In genomic region chr9:33167949-33168535, GRCh38 we compare ENCODE assay signal across 8 cellular contexts. TPM values are rescaled to one million over a fixed set of nuclear protein-coding genes. Genes with fewer than 3 reads are reported as not detected.
DNase-seq lines count a peak whose midpoint lies in the region; ATAC-seq, FAIRE-seq and TF ChIP-seq lines count a peak whose summit lies in the region.

No MANE protein-coding gene starts in this region.

- TF ChIP-seq POLR2A in HepG2 (IDR thresholded peaks at IDR 0.05; ENCODE audit: insufficient read depth in 1 of 2, low read depth in 2 of 2, low read length in 2 of 2), result no peak
- no peak for TF ChIP-seq POLR2A in transverse colon (IDR thresholded peaks at IDR 0.05)

- H3K9me3 ChIP-seq in HepG2 (ENCODE audit: low read length) (no peaks in the 10 kb centered on the region), transverse colon (no peaks in the 10 kb centered on the region)

- TF ChIP-seq EP300 in HepG2 (IDR thresholded peaks at IDR 0.05; ENCODE audit: low read depth in 2 of 2, low read length in 2 of 2) (no peak), HepG2 (CRISPR knock-in tag; IDR thresholded peaks at IDR 0.05; ENCODE audit: borderline replicate concordance) (no peak), transverse colon (IDR thresholded peaks at IDR 0.05; ENCODE audit: low read depth) (no peak)

- H3K79me2 ChIP-seq in HepG2 (ENCODE audit: insufficient read depth, low read length), result peaks cover 35% of the 10 kb centered on the region

- CTCF ChIA-PET in HepG2 (lab: Yijun Ruan, JAX; ENCODE audit: low intra/inter-chr PET ratio, low total read pairs), result no interaction called here

- in situ Hi-C loops in HepG2 (cut with HindIII; ENCODE audit: extremely low pct_ligation_motif_present, low pct_unique_long_range_greater_than_20kb) (no loop called here), transverse colon (cut with MboI; ENCODE audit: low pct_ligation_motif_present in 1 of 4, low pct_unique_long_range_greater_than_20kb in 1 of 4, low sequenced_read_pairs in 3 of 4) (loop anchor here in 1 of 4 donors (5.0 kb wide), 1 partner anchor 91 kb away; the partner anchor contains the start of gene SMU1)

- H4K20me1 ChIP-seq in HepG2 (ENCODE audit: insufficient read depth, low read length), result peaks cover 12% of the 10 kb centered on the region

- no peak for TF ChIP-seq RAD21 in HepG2 (CRISPR knock-in tag; IDR thresholded peaks at IDR 0.05)

- WGBS in adipose tissue, 3 donors, result 41 to 53% (median 42%) methylated on average over 9 of the region's 9 CpGs
- WGBS in HepG2 (ENCODE audit: low lambda C conversion rate), result 71% methylated on average over 5 of the region's 9 CpGs
- WGBS in transverse colon (ENCODE audit: low coverage in 1 of 2), 2 donors, result 53% methylated on average over 9 of the region's 9 CpGs; no CpG with 5 or more reads in 1 of the 2 donors

- H3K36me3 ChIP-seq in HepG2 (replicated peaks in 1 of 2; ENCODE audit: control insufficient read depth in 1 of 2, insufficient read depth in 2 of 2, low read length in 2 of 2), result no peaks in the 10 kb centered on the region
- H3K36me3 ChIP-seq in transverse colon, result no peaks in the 10 kb centered on the region

- intact Hi-C loops in HepG2 (cut with micrococcal nuclease; ENCODE audit: unreplicated experiment), result loop anchor here (1.0 to 5.0 kb wide), 3 partner anchors 36 to 122 kb away; partner anchors contain the start of genes NFX1 and SMU1
- intact Hi-C loops in transverse colon (cut with DNase I; ENCODE audit: low total_unique reads), result loop anchor here (5.0 kb wide), 1 partner anchor 91 kb away; the partner anchor contains the start of gene SMU1

- TF ChIP-seq CTCF in HepG2 (CRISPR knock-in tag; IDR thresholded peaks at IDR 0.05), result no peak
- TF ChIP-seq CTCF in transverse colon (IDR thresholded peaks at IDR 0.05), result no peak

- BruUV-seq in HepG2 (replicated peaks; lab: Mats Ljungman, UMichigan), result no TSS peak

- ATAC-seq in HepG2 (peak; percentile 1), GM18909 (IDR thresholded peaks at IDR 0.05; ENCODE audit: poor library complexity, unreplicated experiment) (no peak)

- POLR2A ChIA-PET in HepG2 (lab: Yijun Ruan, JAX), result interaction anchor here (1.0 to 2.7 kb wide), 4 partner anchors 10 to 91 kb away, joined by 3 to 26 read pairs (median 8); partner anchors contain the start of gene SMU1

- peaks cover 72% of the 10 kb centered on the region for H3K4me1 ChIP-seq in HepG2 (ENCODE audit: insufficient read depth, low read length)
- peaks cover 16 to 41% (median 35%) of the 10 kb centered on the region in 4 donors for H3K4me1 ChIP-seq in transverse colon

- H3K4me3 ChIP-seq in GM08714 (ENCODE audit: low read length) (peak overlapping the region; percentile 70; the same call in 1 of the 2 replicates), HepG2 (replicated peaks in 1 of 3; ENCODE audit: insufficient read depth in 1 of 3, low read depth in 2 of 3, low read length in 3 of 3) (peak overlapping the region; percentile 66 to 95 (median 75); a peak in 5 of 6 replicates), transverse colon (peak overlapping the region; percentile 35 to 84 (median 72))

- H3K27me3 ChIP-seq in HepG2 (ENCODE audit: control insufficient read depth in 1 of 2, insufficient read depth in 2 of 2, low read length in 2 of 2) (no peaks in the 10 kb centered on the region; a peak in 1 of 5 replicates), transverse colon (no peaks in the 10 kb centered on the region)

- H3K27ac ChIP-seq in adipose tissue (ENCODE audit: low read depth, low read length) (peak overlapping the region; percentile 71), HepG2 (ENCODE audit: extremely low read length, insufficient read depth, low read length) (peak overlapping the region; percentile 53), transverse colon (peak overlapping the region; percentile 93 to 97 (median 96))

- peak overlapping the region; percentile 91 for H3K4me2 ChIP-seq in HepG2 (ENCODE audit: low read depth, low read length)

- H2AFZ ChIP-seq in HepG2 (ENCODE audit: low read length), result no peak overlapping the region

- peak; percentile 78 for DNase-seq in KG1 (lab: John Stamatoyannopoulos, UW)
- no peak for DNase-seq in HepG2 (ENCODE audit: low spot score)
- peak; percentile 33 for DNase-seq in transverse colon
- no peak for DNase-seq in cortex of kidney (lab: John Stamatoyannopoulos, UW)
- no peak for DNase-seq in SHP77 treated with DMSO at 0.1 percent for 48 hours (lab: John Stamatoyannopoulos, UW)

- FAIRE-seq in HepG2 (lab: Jason Lieb, UNC), result no peak

- peak overlapping the region; percentile 70 for H3K9ac ChIP-seq in HepG2 (ENCODE audit: insufficient read depth, low read depth, low read length)

TF ChIP-seq in HepG2, 621 proteins besides CTCF, POLR2A, EP300 and RAD21 (continues in another document):
- no peak for TF ChIP-seq CCDC6 (CRISPR knock-in tag; IDR thresholded peaks at IDR 0.05)
- no peak for TF ChIP-seq REPIN1 (CRISPR knock-in tag; IDR thresholded peaks at IDR 0.05; ENCODE audit: borderline replicate concordance, low read depth)
- peak; percentile 47; the same call in 1 of the 2 replicates for TF ChIP-seq PHF21A (CRISPR knock-in tag; IDR thresholded peaks at IDR 0.05)
- no peak for TF ChIP-seq TOE1 (CRISPR knock-in tag; IDR thresholded peaks at IDR 0.05)
- no peak for TF ChIP-seq ZNF138 (CRISPR knock-in tag; IDR thresholded peaks at IDR 0.05; ENCODE audit: low read depth)
- TF ChIP-seq STAT6 (CRISPR knock-in tag; IDR thresholded peaks at IDR 0.05; ENCODE audit: borderline replicate concordance), result 0 out of 2 replicates have a peak, but pooled peaks have one; percentile 73
- TF ChIP-seq ZNF839 (CRISPR knock-in tag; IDR thresholded peaks at IDR 0.05; ENCODE audit: borderline replicate concordance), result 0 out of 2 replicates have a peak, but pooled peaks have one; percentile 68
- 0 out of 2 replicates have a peak, but pooled peaks have one; percentile 27 for TF ChIP-seq ZNF75D (CRISPR knock-in tag; IDR thresholded peaks at IDR 0.05; ENCODE audit: borderline replicate concordance)
- TF ChIP-seq ZNF274 (CRISPR knock-in tag; IDR thresholded peaks at IDR 0.05), result 0 out of 2 replicates have a peak, but pooled peaks have one; percentile 2
- TF ChIP-seq FOXK2 (IDR thresholded peaks at IDR 0.05), result no peak
- 0 out of 2 replicates have a peak, but pooled peaks have one; percentile 20 for TF ChIP-seq ZNF33A (CRISPR knock-in tag; IDR thresholded peaks at IDR 0.05; ENCODE audit: borderline replicate concordance)

RNA-seq across cellular contexts. Expression of gene B4GALT1, which starts 0.9 kb away (rescaled TPM):
- polyA plus RNA-seq in adipose tissue, result 10 to 100 TPM; 30.8 to 61.2 (median 40.8) TPM
- 15.7 TPM in 2 replicates for total RNA-seq in HepG2 (2016; rRNA removed; fragmentation: Illumina TruSeq; extraction: Trizol)
- total RNA-seq in HepG2 (2016; cell fraction: cytosol; rRNA removed; fragmentation: Illumina TruSeq; extraction: Trizol; ENCODE audit: low read depth), result 3.3 and 3.4 TPM in 2 replicates
- 13.5 and 16.1 TPM in 2 replicates for total RNA-seq in HepG2 (2016; cell fraction: insoluble cytoplasmic fraction; rRNA removed; fragmentation: Illumina TruSeq; extraction: Trizol)
- total RNA-seq in HepG2 (2016; cell fraction: membrane; rRNA removed; fragmentation: Illumina TruSeq; extraction: Trizol), result 19.9 and 20.6 TPM in 2 replicates
- 22.5 and 25.2 TPM in 2 replicates for total RNA-seq in HepG2 (2016; cell fraction: nucleus; rRNA removed; fragmentation: Illumina TruSeq; extraction: Trizol)
- polyA plus RNA-seq in HepG2 (2011; rRNA removed), result 33.5 and 37.5 TPM in 2 replicates
- 35.6 and 46.0 TPM in 2 replicates for polyA plus RNA-seq in HepG2 (2011; cell fraction: cytosol; rRNA removed)
- 14.7 and 19.1 TPM in 2 replicates for polyA plus RNA-seq in HepG2 (2011; cell fraction: nucleus; rRNA removed)
- polyA plus RNA-seq in HepG2 (2012), result 57.7 and 61.1 TPM in 2 replicates
- polyA plus RNA-seq in HepG2 (2016; cell fraction: cytosol; fragmentation: Illumina TruSeq; extraction: Trizol; ENCODE audit: low read depth), result 5.0 and 5.4 TPM in 2 replicates
- 21.1 and 25.1 TPM in 2 replicates for polyA plus RNA-seq in HepG2 (2016; cell fraction: insoluble cytoplasmic fraction; fragmentation: Illumina TruSeq; extraction: Trizol; ENCODE audit: low read depth)
- 21.2 TPM in 2 replicates for polyA plus RNA-seq in HepG2 (2016; cell fraction: membrane; fragmentation: Illumina TruSeq; extraction: Trizol; ENCODE audit: low read depth)
- polyA plus RNA-seq in HepG2 (2016; cell fraction: nucleus; fragmentation: Illumina TruSeq; extraction: Trizol; ENCODE audit: insufficient read depth, low read depth), result 40.6 and 42.3 TPM in 2 replicates
- polyA minus RNA-seq in HepG2 (2011; rRNA and poly(A)+ RNA removed; ENCODE audit: low replicate concordance), result 78.3 and 316 TPM in 2 replicates
- polyA minus RNA-seq in HepG2 (2011; cell fraction: cytosol; rRNA and poly(A)+ RNA removed), result 35.8 and 41.0 TPM in 2 replicates
- polyA minus RNA-seq in HepG2 (2011; cell fraction: nucleus; rRNA and poly(A)+ RNA removed), result 17.3 and 22.3 TPM in 2 replicates
- total RNA-seq in transverse colon, result 100 to 1,000 TPM in 2 of 4 donors, 10 to 100 TPM in 2; 23.7 to 126 (median 93.7) TPM

Comparison
In these comparisons a context has a peak if more than half of its experiments do, and no peak if none do; other contexts are left out.
1. DNase-seq: peak in KG1 (single experiment) and transverse colon (single experiment); none in HepG2 (single experiment), cortex of kidney (single experiment) and SHP77 treated with DMSO at 0.1 percent for 48 hours (single experiment).
2. Peak in every context shown above with its lines, with median percentiles within 50 percentile points of each other: H3K4me3 ChIP-seq and H3K27ac ChIP-seq.